In genomic region chr10:73586583-73586984, GRCh38 we compare ENCODE assay signal across 9 cellular contexts. TPM values are rescaled to one million over a fixed set of nuclear protein-coding genes. Genes with fewer than 3 reads are reported as not detected.
DNase-seq lines count a peak whose midpoint lies in the region; ATAC-seq and TF ChIP-seq lines count a peak whose summit lies in the region.
"Had no signal": no experiment of that assay in that cellular context is flagged by ENCODE, and none has a peak within 500 bp of the region (broad histone marks: within the 10 kb centered on the region; RNA-seq: fewer than 3 reads in every experiment).

No MANE protein-coding gene starts in this region.

- peak; percentile 83 for DNase-seq in M059J (ENCODE audit: low read depth)
- peak; percentile 88 for DNase-seq in choroid plexus epithelial cell (ENCODE audit: low read depth)
- DNase-seq in lower lobe of right lung = no peak
- no peak for DNase-seq in upper lobe of left lung
- no peak for DNase-seq in activated CD4-positive, alpha-beta T cell treated with anti-CD3 and anti-CD28 coated beads, Interleukin-2, amount 50 U/mL, for 48 hours
- no peak for DNase-seq in NCI-H128 (lab: John Stamatoyannopoulos, UW; ENCODE audit: unreplicated experiment)

- peaks cover 47% of the 10 kb centered on the region for H3K4me1 ChIP-seq in lower lobe of right lung
- H3K4me1 ChIP-seq in upper lobe of left lung = peaks cover 41 to 55% (median 48%) of the 10 kb centered on the region in 4 donors

- H3K27me3 ChIP-seq in lower lobe of right lung (ENCODE audit: low read depth) (no peaks in the 10 kb centered on the region), upper lobe of left lung (no peaks in the 10 kb centered on the region)
- H3K27me3 ChIP-seq: ovary had no signal

- WGBS in upper lobe of left lung, 2 donors = 6 to 7% methylated on average over 1 of the region's 1 CpG

- peak in 1 of 4 donors; percentile 51 for TF ChIP-seq EP300 in upper lobe of left lung (IDR thresholded peaks at IDR 0.05)

- H3K9me3 ChIP-seq in lower lobe of right lung = no peaks in the 10 kb centered on the region
- no peaks in the 10 kb centered on the region for H3K9me3 ChIP-seq in upper lobe of left lung
- H3K9me3 ChIP-seq: ovary had no signal

- H3K36me3 ChIP-seq in lower lobe of right lung (no peaks in the 10 kb centered on the region), upper lobe of left lung (no peaks in the 10 kb centered on the region)
- H3K36me3 ChIP-seq: ovary had no signal

- TF ChIP-seq CTCF in choroid plexus epithelial cell (conservative IDR thresholded peaks at IDR 0.05; ENCODE audit: low read depth, low read length) = no peak
- TF ChIP-seq CTCF in lower lobe of right lung (IDR thresholded peaks at IDR 0.05) = no peak
- no peak for TF ChIP-seq CTCF in upper lobe of left lung (IDR thresholded peaks at IDR 0.05)

- intact Hi-C loops in lower lobe of right lung (cut with DNase I) = no loop called here

- peak overlapping the region; percentile 71 for H3K27ac ChIP-seq in lower lobe of right lung
- H3K27ac ChIP-seq in upper lobe of left lung = peak overlapping the region; percentile 65 to 76 (median 72)
- H3K27ac ChIP-seq: ovary had no signal

- ATAC-seq in lower lobe of right lung (peak; percentile 77 to 85), upper lobe of left lung (ENCODE audit: low FRiP score in 2 of 2) (peak; percentile 77 to 84), HG02623 (IDR thresholded peaks at IDR 0.05; ENCODE audit: unreplicated experiment) (no peak)

- no peak for TF ChIP-seq POLR2A in upper lobe of left lung (IDR thresholded peaks at IDR 0.05)

- H3K4me3 ChIP-seq in choroid plexus epithelial cell (ENCODE audit: low read depth, low read length) = no peak overlapping the region
- no peak overlapping the region for H3K4me3 ChIP-seq in lower lobe of right lung
- no peak overlapping the region for H3K4me3 ChIP-seq in upper lobe of left lung
- H3K4me3 ChIP-seq: ovary had no signal

RNA-seq across cellular contexts. Expression of gene USP54, which starts 4.6 kb away (rescaled TPM):
- 6.8 and 13.5 TPM in 2 replicates for total RNA-seq in M059J (2014; rRNA removed; shearing (Covaris generic))
- total RNA-seq in lower lobe of right lung (97.4 TPM), upper lobe of left lung (100 to 1,000 TPM in 4 of 6 donors, 10 to 100 TPM in 2; 67.9 to 188 (median 120) TPM)

RNA-seq across cellular contexts. Expression of gene MYOZ1, which starts 54.7 kb away (rescaled TPM):
- total RNA-seq in M059J (2014; rRNA removed; shearing (Covaris generic)) = 1.0 and 2.8 TPM in 2 replicates
- total RNA-seq in lower lobe of right lung (2.9 TPM), upper lobe of left lung (1 to 10 TPM in 2 of 6 donors, under 1 TPM in 1, not detected in 3; 0.46 to 3.5 (median 2.6) TPM)
- total RNA-seq: NCI-H460 had no signal

Comparison
In these comparisons a context has a peak if more than half of its experiments do, and no peak if none do; other contexts are left out.
1. DNase-seq: peak in M059J (single experiment) and choroid plexus epithelial cell (single experiment); none in lower lobe of right lung (single experiment), upper lobe of left lung (0 of 2), activated CD4-positive, alpha-beta T cell treated with anti-CD3 and anti-CD28 coated beads, Interleukin-2, amount 50 U/mL, for 48 hours (0 of 2) and NCI-H128 (single experiment).